ENCODE assay signal across 8 cellular contexts in the genomic region with DNA sequence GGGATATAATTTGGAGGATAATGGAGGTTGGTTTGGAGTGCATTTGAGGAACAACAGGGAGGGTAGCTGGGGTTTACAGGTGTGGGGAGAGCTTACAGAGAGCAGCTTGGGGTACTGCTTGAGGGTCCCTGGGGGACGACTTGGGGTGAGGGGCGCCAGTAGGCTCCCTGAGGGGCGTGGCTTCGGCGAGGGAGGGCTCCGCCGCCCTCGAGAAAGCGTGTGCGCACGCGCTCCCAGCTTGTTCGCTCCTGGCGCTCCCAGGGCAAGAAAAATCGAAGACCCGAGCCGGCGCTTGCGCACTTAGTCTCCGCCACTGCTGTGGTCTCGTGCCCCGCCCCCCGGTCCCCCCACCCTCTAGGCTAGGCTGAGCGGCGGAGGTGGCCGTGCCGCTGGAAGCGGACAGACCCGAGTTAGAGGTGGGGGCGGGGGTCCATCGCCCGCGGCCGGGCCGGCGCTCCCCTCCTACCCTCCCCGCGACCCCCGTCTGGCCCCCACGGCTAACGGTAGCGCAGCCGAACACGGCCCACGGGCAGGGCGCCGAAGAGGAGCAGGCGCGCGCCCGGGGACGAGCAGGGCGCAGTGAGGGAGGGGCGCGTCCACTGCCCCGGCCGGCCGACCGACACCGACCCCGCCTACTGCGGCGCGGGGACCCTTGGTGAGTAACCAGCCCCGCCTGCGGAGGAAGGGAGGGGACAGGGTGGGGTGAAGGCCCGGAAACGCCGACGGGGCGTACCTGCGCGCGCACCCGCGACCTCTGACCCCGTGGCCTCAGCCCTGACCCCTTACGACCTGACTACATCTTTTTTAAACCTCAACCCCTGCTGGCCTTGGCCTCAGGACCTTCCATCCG. TPM values are rescaled to one million over a fixed set of nuclear protein-coding genes. Genes with fewer than 3 reads are reported as not detected.
DNase-seq lines count a peak whose midpoint lies in the region; ATAC-seq and TF ChIP-seq lines count a peak whose summit lies in the region.

No MANE protein-coding gene starts in this region.

- WGBS in tibial nerve, 2 donors, result 2 to 40% methylated on average over 13 to 54 of the region's 79 CpGs

- peaks cover 0 to 1% (median 0%) of the 10 kb centered on the region in 3 donors for H3K36me3 Mint-ChIP-seq in CD8-positive, alpha-beta memory T cell

- H3K9me3 Mint-ChIP-seq in CD8-positive, alpha-beta memory T cell, result no peaks in the 10 kb centered on the region

- ATAC-seq in foreskin keratinocyte, result peak; percentile 46
- peak; percentile 89 for ATAC-seq in omental fat pad (ENCODE audit: low FRiP score)
- no peak for ATAC-seq in HG03469 (IDR thresholded peaks at IDR 0.05; ENCODE audit: unreplicated experiment)

- H3K27me3 ChIP-seq in CD8-positive, alpha-beta memory T cell (ENCODE audit: insufficient read depth, low read length, poor library complexity, severe bottlenecking), result no peaks in the 10 kb centered on the region
- H3K27me3 ChIP-seq in NT2/D1 (ENCODE audit: insufficient read depth, insufficient read length) (no peaks in the 10 kb centered on the region), foreskin keratinocyte (no peaks in the 10 kb centered on the region), tibial nerve (no peaks in the 10 kb centered on the region)

- peak; percentile 37 to 79 (median 51) for DNase-seq in CD8-positive, alpha-beta memory T cell
- DNase-seq in HEK293T (ENCODE audit: extremely low spot score) (peak; percentile 88), NT2/D1 (ENCODE audit: low read depth, low spot score) (peak; percentile 70), foreskin keratinocyte (no peak), omental fat pad (ENCODE audit: low spot score) (peak; percentile 37), tibial nerve (ENCODE audit: low spot score in 2 of 2) (no peak)
- peak; percentile 45 for DNase-seq in activated T-helper 9 cell treated with anti-CD3 and anti-CD28 coated beads, Interleukin-2, amount 50 U/mL, for 16 hours (ENCODE audit: low read depth)

- TF ChIP-seq EP300 in tibial nerve (IDR thresholded peaks at IDR 0.05), result no peak

- H3K27me3 Mint-ChIP-seq in CD8-positive, alpha-beta memory T cell, result peaks cover 0 to 9% of the 10 kb centered on the region in 2 donors

- POLR2A ChIA-PET in CD8-positive, alpha-beta memory T cell (lab: Charles Lee), result interaction anchor here (0.8 kb wide), 1 partner anchor 95 kb away, joined by 5 read pairs; a partner anchor contains a TSS
- POLR2A ChIA-PET in HEK293T (lab: Yijun Ruan, JAX), result interaction anchor here (0.6 to 1.1 kb wide), 2 partner anchors 10 to 421 kb away, joined by 3 to 12 read pairs; a partner anchor contains a TSS

- H3K36me3 ChIP-seq in CD8-positive, alpha-beta memory T cell (ENCODE audit: insufficient read depth, low read length), result no peaks in the 10 kb centered on the region
- H3K36me3 ChIP-seq in NT2/D1 (ENCODE audit: insufficient read depth, insufficient read length, low read length), result no peaks in the 10 kb centered on the region
- H3K36me3 ChIP-seq in tibial nerve, result no peaks in the 10 kb centered on the region

- H3K4me1 Mint-ChIP-seq in CD8-positive, alpha-beta memory T cell, result peaks cover 22 to 41% (median 32%) of the 10 kb centered on the region in 3 donors

- H3K9ac ChIP-seq in NT2/D1 (ENCODE audit: insufficient read length, low read depth), result peak overlapping the region; percentile 79

- no peak for TF ChIP-seq POLR2A in tibial nerve (IDR thresholded peaks at IDR 0.05)

- CTCF ChIA-PET in CD8-positive, alpha-beta memory T cell (lab: Charles Lee), result interaction anchor here (0.7 kb wide), 1 partner anchor 10 kb away, joined by 3 read pairs; no protein-coding TSS in a partner anchor
- CTCF ChIA-PET in HEK293T (lab: Yijun Ruan, JAX), result interaction anchor here (0.7 to 1.0 kb wide), 2 partner anchors 9 to 103 kb away, joined by 3 to 4 read pairs; no protein-coding TSS in a partner anchor

- H3K4me3 ChIP-seq in CD8-positive, alpha-beta memory T cell (ENCODE audit: low read length), result peak overlapping the region; percentile 41
- H3K4me3 ChIP-seq in NT2/D1 (ENCODE audit: insufficient read length, low read depth) (peak overlapping the region; percentile 60), tibial nerve (peak overlapping the region; percentile 47 to 73 (median 60))

- peaks cover 14% of the 10 kb centered on the region for H3K4me1 ChIP-seq in CD8-positive, alpha-beta memory T cell (ENCODE audit: insufficient read depth, low read length)
- H3K4me1 ChIP-seq in NT2/D1 (ENCODE audit: insufficient read depth, insufficient read length) (peaks cover 3% of the 10 kb centered on the region), foreskin keratinocyte (no peaks in the 10 kb centered on the region), tibial nerve (no peaks in the 10 kb centered on the region)

- peak overlapping the region; percentile 56 to 96 (median 94) for H3K27ac Mint-ChIP-seq in CD8-positive, alpha-beta memory T cell

- peak overlapping the region; percentile 79 to 95 (median 85) for H3K4me3 Mint-ChIP-seq in CD8-positive, alpha-beta memory T cell

- H3K9me3 ChIP-seq in CD8-positive, alpha-beta memory T cell (ENCODE audit: low read length), result no peaks in the 10 kb centered on the region
- no peaks in the 10 kb centered on the region for H3K9me3 ChIP-seq in NT2/D1 (ENCODE audit: insufficient read depth, low read length)
- H3K9me3 ChIP-seq in tibial nerve, result no peaks in the 10 kb centered on the region

- H3K27ac ChIP-seq in CD8-positive, alpha-beta memory T cell (ENCODE audit: low read depth, low read length), result peak overlapping the region; percentile 51
- H3K27ac ChIP-seq in foreskin keratinocyte, result no peak overlapping the region
- peak overlapping the region; percentile 59 to 90 (median 86) for H3K27ac ChIP-seq in tibial nerve

- TF ChIP-seq CTCF in foreskin keratinocyte (conservative IDR thresholded peaks at IDR 0.05) (no peak), omental fat pad (IDR thresholded peaks at IDR 0.05) (no peak), tibial nerve (IDR thresholded peaks at IDR 0.05) (no peak)

TF ChIP-seq in HEK293T, 16 proteins besides CTCF, POLR2A, EP300 and RAD21:
- TF ChIP-seq NFRKB (IDR thresholded peaks at IDR 0.05) (no peak), FOXM1 (IDR thresholded peaks at IDR 0.05; ENCODE audit: borderline replicate concordance) (no peak), TARDBP (IDR thresholded peaks at IDR 0.05) (no peak), BHLHE40 (IDR thresholded peaks at IDR 0.05; ENCODE audit: borderline replicate concordance) (no peak), L3MBTL2 (conservative IDR thresholded peaks at IDR 0.05) (peak; percentile 81)

RNA-seq across cellular contexts. Expression of a gene that starts 5.4 kb away (rescaled TPM):
- 1 to 10 TPM; 5.1 to 5.4 TPM for total RNA-seq in CD8-positive, alpha-beta memory T cell
- 1.5 TPM for polyA plus RNA-seq in CD8-positive, alpha-beta memory T cell
- total RNA-seq in foreskin keratinocyte, result 5.9 and 8.0 TPM in 2 replicates
- 7.3 and 7.8 TPM in 2 replicates for polyA plus RNA-seq in foreskin keratinocyte
- total RNA-seq in omental fat pad, result 1 to 10 TPM; 1.1 to 3.2 (median 2.5) TPM
- total RNA-seq in tibial nerve, result 1 to 10 TPM; 4.1 to 6.6 (median 4.5) TPM

RNA-seq across cellular contexts. Expression of a gene that starts 10.3 kb away (rescaled TPM):
- 10 to 100 TPM; 32.4 to 35.4 TPM for total RNA-seq in CD8-positive, alpha-beta memory T cell
- 7.7 TPM for polyA plus RNA-seq in CD8-positive, alpha-beta memory T cell
- 41.4 and 41.9 TPM in 2 replicates for total RNA-seq in foreskin keratinocyte
- polyA plus RNA-seq in foreskin keratinocyte, result 38.3 and 38.8 TPM in 2 replicates
- 100 to 1,000 TPM in 3 of 4 donors, 10 to 100 TPM in 1; 89.8 to 124 (median 116) TPM for total RNA-seq in omental fat pad
- total RNA-seq in tibial nerve, result 100 to 1,000 TPM in 3 of 4 donors, 10 to 100 TPM in 1; 98.6 to 124 (median 117) TPM

RNA-seq across cellular contexts. Expression of a gene that starts 20.4 kb away (rescaled TPM):
- total RNA-seq in CD8-positive, alpha-beta memory T cell, result 10 to 100 TPM; 13.1 to 14.5 TPM
- 62.6 TPM for polyA plus RNA-seq in CD8-positive, alpha-beta memory T cell
- total RNA-seq in foreskin keratinocyte (11.6 and 11.9 TPM in 2 replicates), omental fat pad (10 to 100 TPM in 3 of 4 donors, 1 to 10 TPM in 1; 7.8 to 17.3 (median 12.3) TPM), tibial nerve (10 to 100 TPM; 16.5 to 28.8 (median 19.9) TPM)
- 31.6 and 31.8 TPM in 2 replicates for polyA plus RNA-seq in foreskin keratinocyte

RNA-seq across cellular contexts. Expression of a gene that starts 26.2 kb away (rescaled TPM):
- total RNA-seq in CD8-positive, alpha-beta memory T cell, result 10 to 100 TPM; 41.4 to 46.2 TPM
- polyA plus RNA-seq in CD8-positive, alpha-beta memory T cell, result 56.9 TPM
- total RNA-seq in foreskin keratinocyte, result 25.7 and 38.8 TPM in 2 replicates
- 27.0 and 41.0 TPM in 2 replicates for polyA plus RNA-seq in foreskin keratinocyte
- total RNA-seq in omental fat pad, result 100 to 1,000 TPM in 3 of 4 donors, 10 to 100 TPM in 1; 90.8 to 131 (median 116) TPM
- total RNA-seq in tibial nerve, result 100 to 1,000 TPM in 2 of 4 donors, 10 to 100 TPM in 2; 90.9 to 108 (median 97.7) TPM

RNA-seq across cellular contexts. Expression of a gene that starts 51.4 kb away (rescaled TPM):
- total RNA-seq in CD8-positive, alpha-beta memory T cell, result 10 to 100 TPM; 56.8 to 57.7 TPM
- 21.2 TPM for polyA plus RNA-seq in CD8-positive, alpha-beta memory T cell
- 18.8 and 18.9 TPM in 2 replicates for total RNA-seq in foreskin keratinocyte
- 13.7 and 13.8 TPM in 2 replicates for polyA plus RNA-seq in foreskin keratinocyte
- total RNA-seq in omental fat pad, result 10 to 100 TPM; 25.1 to 44.5 (median 32.2) TPM
- total RNA-seq in tibial nerve, result 10 to 100 TPM; 42.5 to 76.2 (median 58.6) TPM

Comparison
In these comparisons a context has a peak if more than half of its experiments do, and no peak if none do; other contexts are left out.
1. DNase-seq: peak in CD8-positive, alpha-beta memory T cell (5 of 5), HEK293T (single experiment), NT2/D1 (single experiment), activated T-helper 9 cell treated with anti-CD3 and anti-CD28 coated beads, Interleukin-2, amount 50 U/mL, for 16 hours (single experiment) and omental fat pad (single experiment); none in foreskin keratinocyte (0 of 2) and tibial nerve (0 of 2).
2. Peak in every context shown above with its lines, with median percentiles within 50 percentile points of each other: H3K4me3 ChIP-seq.